ENCODE assay signal across 8 cellular contexts in genomic region chr3:48989796-48990635, GRCh38.
A peak's percentile ranks its signal among the peaks of the same experiment; 100 is the strongest.
DNase-seq lines count a peak whose midpoint lies in the region; ATAC-seq lines count a peak whose summit lies in the region.

TSS of gene P4HTM (plus strand) at chr3:48990241. CDS start at chr3:48990257, 16 bp downstream.

- peaks cover 25% of the 10 kb centered on the region for H3K4me1 Mint-ChIP-seq in memory B cell

- H3K27me3 Mint-ChIP-seq in memory B cell, result no peaks in the 10 kb centered on the region

- H3K36me3 Mint-ChIP-seq in memory B cell, result peaks cover 3% of the 10 kb centered on the region

- peak within 1 kb of the TSS; percentile 89 for H3K27ac Mint-ChIP-seq in memory B cell

- no peaks in the 10 kb centered on the region for H3K9me3 Mint-ChIP-seq in memory B cell

- peak within 1 kb of the TSS; percentile 94 for H3K4me3 Mint-ChIP-seq in memory B cell

- ATAC-seq in HG03045 (IDR thresholded peaks at IDR 0.05; ENCODE audit: unreplicated experiment), result peak; percentile 39
- peak; percentile 71 for ATAC-seq in memory B cell (ENCODE audit: low read depth)

- DNase-seq in NCI-H2107 treated with DMSO at 0.1 percent for 48 hours (lab: John Stamatoyannopoulos, UW; ENCODE audit: unreplicated experiment) (peak; percentile 26), NCI-H2107 (lab: John Stamatoyannopoulos, UW) (no peak), NCI-H748 treated with DMSO at 0.1 percent for 48 hours (lab: John Stamatoyannopoulos, UW) (peak; percentile 36), memory B cell (ENCODE audit: low spot score in 2 of 2) (peak; percentile 26 to 56)
- peak; percentile 91 for DNase-seq in activated CD8-positive, alpha-beta memory T cell treated with anti-CD3 and anti-CD28 coated beads for 24 hours
- DNase-seq in effector CD8-positive, alpha-beta T cell (lab: John Stamatoyannopoulos, UW), result peak; percentile 64
- DNase-seq in stimulated activated CD4-positive, alpha-beta T cell treated with anti-CD3 and anti-CD28 coated beads, TNF-alpha, amount 100 ng/mL, for 48 hours (ENCODE audit: low read depth in 3 of 3), result peak; percentile 57 to 74 (median 67)
